In genomic region chr6:159110013-159110412, GRCh38 we compare ENCODE assay signal across 8 cellular contexts. TPM values are rescaled to one million over a fixed set of nuclear protein-coding genes. Genes with fewer than 3 reads are reported as not detected.
A peak's percentile ranks its signal among the peaks of the same experiment; 100 is the strongest.
DNase-seq lines count a peak whose midpoint lies in the region; ATAC-seq and TF ChIP-seq lines count a peak whose summit lies in the region.

No MANE protein-coding gene starts in this region.

- CTCF ChIA-PET in CD8-positive, alpha-beta memory T cell (lab: Charles Lee): interaction anchor here (0.6 to 10.5 kb wide), 24 partner anchors 9 to 447 kb away, joined by 3 to 288 read pairs (median 4); partner anchors contain the start of genes RSPH3 and TAGAP

- H3K27me3 ChIP-seq in CD8-positive, alpha-beta memory T cell (ENCODE audit: insufficient read depth, low read length, poor library complexity, severe bottlenecking): no peaks in the 10 kb centered on the region
- peaks cover 4% of the 10 kb centered on the region for H3K27me3 ChIP-seq in osteoblast (ENCODE audit: insufficient read depth, low read length)

- peaks cover 59 to 69% (median 63%) of the 10 kb centered on the region in 3 donors for H3K4me1 Mint-ChIP-seq in CD8-positive, alpha-beta memory T cell
- H3K4me1 Mint-ChIP-seq in effector memory CD8-positive, alpha-beta T cell (ENCODE audit: low read depth in 2 of 2): peaks cover 53 to 63% of the 10 kb centered on the region in 2 donors

- H3K9me3 ChIP-seq in CD8-positive, alpha-beta memory T cell (ENCODE audit: low read length): no peaks in the 10 kb centered on the region
- H3K9me3 ChIP-seq in osteoblast (ENCODE audit: low read depth, low read length): no peaks in the 10 kb centered on the region

- no peak overlapping the region for H3K27ac ChIP-seq in CD8-positive, alpha-beta memory T cell (ENCODE audit: low read depth, low read length)
- H3K27ac ChIP-seq in osteoblast (ENCODE audit: low read depth, low read length): no peak overlapping the region

- DNase-seq in CD8-positive, alpha-beta memory T cell: peak in 4 of 5 donors; percentile 31 to 63 (median 43)
- DNase-seq in OCI-M1 (lab: John Stamatoyannopoulos, UW) (peak; percentile 84), osteoblast (ENCODE audit: insufficient read length, low spot score, missing footprints) (peak; percentile 85), pons (ENCODE audit: low spot score) (no peak)
- DNase-seq in effector memory CD8-positive, alpha-beta T cell: peak; percentile 28 to 46 (median 44)

- no peak overlapping the region for H3K4me2 ChIP-seq in osteoblast (ENCODE audit: insufficient read depth, low read length)

- peak; percentile 71 for TF ChIP-seq CTCF in osteoblast (IDR thresholded peaks at IDR 0.05; ENCODE audit: extremely low read depth, low read depth, low read length)

- no peaks in the 10 kb centered on the region for H3K27me3 Mint-ChIP-seq in CD8-positive, alpha-beta memory T cell
- no peaks in the 10 kb centered on the region for H3K27me3 Mint-ChIP-seq in effector memory CD8-positive, alpha-beta T cell

- no peak overlapping the region for H2AFZ ChIP-seq in osteoblast (ENCODE audit: low read length)

- H4K20me1 ChIP-seq in osteoblast (ENCODE audit: insufficient read depth, low read length): no peaks in the 10 kb centered on the region

- peak overlapping the region in 4 of 7 donors; percentile 8 to 73 (median 31) for H3K4me3 Mint-ChIP-seq in CD8-positive, alpha-beta memory T cell
- H3K4me3 Mint-ChIP-seq in effector memory CD8-positive, alpha-beta T cell: no peak overlapping the region

- no peaks in the 10 kb centered on the region for H3K36me3 Mint-ChIP-seq in CD8-positive, alpha-beta memory T cell
- peaks cover 27% of the 10 kb centered on the region for H3K36me3 Mint-ChIP-seq in effector memory CD8-positive, alpha-beta T cell (ENCODE audit: insufficient read depth)

- H3K27ac Mint-ChIP-seq in CD8-positive, alpha-beta memory T cell: peak overlapping the region; percentile 58 to 94 (median 84)
- H3K27ac Mint-ChIP-seq in effector memory CD8-positive, alpha-beta T cell: peak overlapping the region in 1 of 2 donors; percentile 55

- ATAC-seq in GM18867 (IDR thresholded peaks at IDR 0.05; ENCODE audit: unreplicated experiment) (peak; percentile 25), HG02623 (IDR thresholded peaks at IDR 0.05; ENCODE audit: unreplicated experiment) (no peak), esophagus mucosa (no peak)
- ATAC-seq in effector memory CD8-positive, alpha-beta T cell (replicated peaks): no peak

- no peak overlapping the region for H3K4me3 ChIP-seq in CD8-positive, alpha-beta memory T cell (ENCODE audit: low read length)
- no peak overlapping the region for H3K4me3 ChIP-seq in osteoblast (ENCODE audit: insufficient read depth, low read length)

- peaks cover 62% of the 10 kb centered on the region for H3K4me1 ChIP-seq in CD8-positive, alpha-beta memory T cell (ENCODE audit: insufficient read depth, low read length)
- no peaks in the 10 kb centered on the region for H3K4me1 ChIP-seq in osteoblast (ENCODE audit: insufficient read depth, low read length)

- POLR2A ChIA-PET in CD8-positive, alpha-beta memory T cell (lab: Charles Lee): interaction anchor here (0.8 to 1.8 kb wide), 3 partner anchors 69 to 308 kb away, joined by 3 to 8 read pairs (median 3); no protein-coding TSS in a partner anchor

- no peaks in the 10 kb centered on the region for H3K36me3 ChIP-seq in CD8-positive, alpha-beta memory T cell (ENCODE audit: insufficient read depth, low read length)
- H3K36me3 ChIP-seq in osteoblast (ENCODE audit: insufficient read depth, low read length): no peaks in the 10 kb centered on the region

- H3K79me2 ChIP-seq in osteoblast (ENCODE audit: insufficient read depth, low read length): no peaks in the 10 kb centered on the region

- H3K9me3 Mint-ChIP-seq in CD8-positive, alpha-beta memory T cell: no peaks in the 10 kb centered on the region
- no peaks in the 10 kb centered on the region for H3K9me3 Mint-ChIP-seq in effector memory CD8-positive, alpha-beta T cell

RNA-seq across cellular contexts. Expression of gene FNDC1, which starts 59.2 kb away (rescaled TPM):
- under 1 TPM; 0.04 TPM for total RNA-seq in CD8-positive, alpha-beta memory T cell
- not detected for polyA plus RNA-seq in CD8-positive, alpha-beta memory T cell
- total RNA-seq in osteoblast: 24.2 and 34.2 TPM in 2 replicates
- total RNA-seq in esophagus mucosa: 0.12 TPM

Comparison
In these comparisons a context has a peak if more than half of its experiments do, and no peak if none do; other contexts are left out.
1. H3K4me3 Mint-ChIP-seq: peak in CD8-positive, alpha-beta memory T cell (4 of 7); none in effector memory CD8-positive, alpha-beta T cell (0 of 2).
2. RNA of gene FNDC1, which starts 59.2 kb away (total RNA-seq): 24.2 to 34.2 TPM in osteoblast; 0.12 TPM in esophagus mucosa (single experiment) and 0.04 TPM in CD8-positive, alpha-beta memory T cell; every median in the first group is over 10 times any median in the second.